In genomic region chr10:49521062-49521461, GRCh38 we compare ENCODE assay signal across 26 cellular contexts.
"Had no signal": no experiment of that assay in that cellular context is flagged by ENCODE, and none has a peak within 500 bp of the region (broad histone marks: within the 10 kb centered on the region; RNA-seq: fewer than 3 reads in every experiment).

No MANE protein-coding gene starts in this region.

- H3K4me1 ChIP-seq: pancreas, prostate gland, sigmoid colon, tibial nerve, uterus had no signal

- H3K9me3 ChIP-seq: left lung, mucosa of descending colon, pancreas, prostate gland, sigmoid colon, spleen, tibial nerve, uterus had no signal

- DNase-seq: hippocampal formation; kidney glomerular epithelial cell; left cardiac atrium; left lung; mesendoderm; midbrain; mucosa of descending colon; naive thymus-derived CD4-positive, alpha-beta T cell; pancreas; posterior cingulate gyrus; retina; right cardiac atrium; sigmoid colon; small intestine; spleen; stimulated activated CD4-positive, alpha-beta T cell treated with anti-CD3 and anti-CD28 coated beads, Interleukin-4, amount 100 ng/mL, for 24 hours; stimulated activated naive CD4-positive, alpha-beta T cell treated with Interleukin-2 at 50 U/mL for 16 hours; stimulated activated naive CD8-positive, alpha-beta T cell treated with anti-CD3 and anti-CD28 coated beads, Interleukin-15, amount 100 ng/mL, for 72 hours; substantia nigra; uterus had no signal

- H3K27ac ChIP-seq: left lung, pancreas, prostate gland, sigmoid colon, spleen, tibial nerve, uterus had no signal

- H3K36me3 ChIP-seq: uterus had no signal

- FAIRE-seq: keratinocyte, pancreas, small intestine had no signal

- H3K4me3 ChIP-seq: left lung, lung, mucosa of descending colon, pancreas, prostate gland, sigmoid colon, spleen, tibial nerve, uterus had no signal

- ATAC-seq: left cardiac atrium; left lung; mucosa of descending colon; naive thymus-derived CD4-positive, alpha-beta T cell; natural killer cell treated with Interleukin-12 subunit alpha and Interleukin-12 subunit beta and Interleukin-15 and Interleukin-18, amount 100 ng/mL, for 72 hours; right cardiac atrium; stimulated activated memory B cell treated with anti-CD40 and anti-IgM and Interleukin-4, amounts not matched to agents 10 μg/mL and 1 μg/mL and 100 μg/mL, for 72 hours; stimulated activated naive CD8-positive, alpha-beta T cell treated with anti-CD3 and anti-CD28 coated beads, Interleukin-15, amount 100 ng/mL, for 72 hours had no signal

- H3K27me3 ChIP-seq: left lung, pancreas, sigmoid colon, spleen, tibial nerve, uterus had no signal
